8 cellular contexts compared by ENCODE assay signal in genomic region chr20:17680128-17680835, GRCh38. TPM values are rescaled to one million over a fixed set of nuclear protein-coding genes. Genes with fewer than 3 reads are reported as not detected.
A peak's percentile ranks its signal among the peaks of the same experiment; 100 is the strongest.
DNase-seq lines count a peak whose midpoint lies in the region; ATAC-seq lines count a peak whose summit lies in the region.

No MANE protein-coding gene starts in this region.

- H3K9ac ChIP-seq in ES-I3 (ENCODE audit: low read depth, low read length) (peak overlapping the region; percentile 79), rectal smooth muscle tissue (ENCODE audit: low read length) (peak overlapping the region; percentile 19)

- no peaks in the 10 kb centered on the region for H3K9me3 Mint-ChIP-seq in activated naive CD8-positive, alpha-beta T cell (ENCODE audit: low read depth)

- H3K4me3 Mint-ChIP-seq in activated naive CD8-positive, alpha-beta T cell: peak overlapping the region; percentile 84

- no peak for DNase-seq in Jurkat, Clone E6-1 (ENCODE audit: low read depth, low spot score)
- DNase-seq in left ventricle myocardium superior (peak; percentile 64), SHP77 (lab: John Stamatoyannopoulos, UW) (no peak)

- H3K36me3 ChIP-seq in ES-I3 (ENCODE audit: insufficient read depth, low read length) (peaks cover 6% of the 10 kb centered on the region; the same call in 1 of the 2 replicates), rectal smooth muscle tissue (ENCODE audit: control insufficient read depth, insufficient read depth, low read length) (peaks cover 5% of the 10 kb centered on the region)

- H3K27ac Mint-ChIP-seq in activated naive CD8-positive, alpha-beta T cell: peak overlapping the region; percentile 55

- peaks cover 3% of the 10 kb centered on the region for H3K36me3 Mint-ChIP-seq in activated naive CD8-positive, alpha-beta T cell

- no peaks in the 10 kb centered on the region for H3K27me3 ChIP-seq in rectal smooth muscle tissue (ENCODE audit: control insufficient read depth, insufficient read depth, low read length)

- H3K4me1 ChIP-seq in ES-I3 (ENCODE audit: insufficient read depth, low read length) (peaks cover 10% of the 10 kb centered on the region; the same call in 1 of the 2 replicates), rectal smooth muscle tissue (ENCODE audit: control insufficient read depth, insufficient read depth, low read length) (peaks cover 10% of the 10 kb centered on the region)

- no peak for ATAC-seq in left ventricle myocardium superior
- ATAC-seq in GM18502 (IDR thresholded peaks at IDR 0.05; ENCODE audit: poor library complexity, unreplicated experiment): no peak
- no peak for ATAC-seq in GM18909 (IDR thresholded peaks at IDR 0.05; ENCODE audit: poor library complexity, unreplicated experiment)

- peak overlapping the region; percentile 37 for H3K4me3 ChIP-seq in Jurkat, Clone E6-1 (ENCODE audit: low read length)
- H3K4me3 ChIP-seq in rectal smooth muscle tissue (ENCODE audit: low read length): peak overlapping the region; percentile 80

- H3K27ac ChIP-seq in rectal smooth muscle tissue (ENCODE audit: low read depth, low read length): peak overlapping the region; percentile 79

- H3K9me3 ChIP-seq in ES-I3 (ENCODE audit: control insufficient read depth, insufficient read depth, low read length): no peaks in the 10 kb centered on the region

- peaks cover 18% of the 10 kb centered on the region for H3K4me1 Mint-ChIP-seq in activated naive CD8-positive, alpha-beta T cell (ENCODE audit: low read depth)

- H3K27me3 Mint-ChIP-seq in activated naive CD8-positive, alpha-beta T cell: peaks cover 8% of the 10 kb centered on the region

- intact Hi-C loops in left ventricle myocardium superior (cut with micrococcal nuclease): loop anchor here (5.0 kb wide), 1 partner anchor 217 kb away; no protein-coding TSS in a partner anchor

RNA-seq across cellular contexts. Expression of gene RRBP1, which starts 1.8 kb away (rescaled TPM):
- polyA plus RNA-seq in Jurkat, Clone E6-1 (2012; ENCODE audit: insufficient read depth, insufficient read length): 18.7 TPM
- total RNA-seq in left ventricle myocardium superior: 35.6 TPM

RNA-seq across cellular contexts. Expression of gene BANF2, which starts 19.5 kb away (rescaled TPM):
- not detected for polyA plus RNA-seq in Jurkat, Clone E6-1 (2012; ENCODE audit: insufficient read depth, insufficient read length)
- total RNA-seq in left ventricle myocardium superior: not detected
